ENCODE assay signal across 25 cellular contexts in the genomic region with DNA sequence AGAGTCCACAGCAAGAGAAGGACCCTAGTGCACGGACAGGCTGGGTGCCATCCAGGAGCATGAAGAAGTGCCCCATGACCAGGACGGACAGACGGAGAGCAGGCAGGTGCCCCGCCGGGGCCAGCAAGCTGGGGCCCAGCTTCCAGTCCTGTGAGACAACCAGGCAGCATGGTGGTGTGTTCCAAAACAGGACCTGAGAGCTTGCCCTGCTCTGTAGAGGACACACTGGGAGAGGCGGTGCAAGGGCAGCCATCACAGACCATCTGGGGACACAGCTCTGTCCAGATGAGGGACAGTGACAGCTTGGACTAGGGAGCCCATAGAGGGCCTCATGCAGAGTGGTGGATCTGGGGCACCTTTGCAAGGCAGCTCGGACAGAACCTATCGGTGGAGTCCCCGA.
"Had no signal": no experiment of that assay in that cellular context is flagged by ENCODE, and none has a peak within 500 bp of the region (broad histone marks: within the 10 kb centered on the region; RNA-seq: fewer than 3 reads in every experiment).

No MANE protein-coding gene starts in this region.

- H3K27ac Mint-ChIP-seq: activated CD8-positive, alpha-beta memory T cell treated with anti-CD3 and anti-CD28 coated beads, Interleukin-2, amount 10 ng/mL, durations not matched to agents 7 days and 5 days; activated CD8-positive, alpha-beta T cell treated with anti-CD3 and anti-CD28 coated beads for 36 hours; activated naive CD8-positive, alpha-beta T cell; mesothelial cell of epicardium; naive B cell; T-helper 17 cell had no signal

- H3K27me3 ChIP-seq: pancreas, tibial nerve had no signal

- H3K4me1 ChIP-seq: gastroesophageal sphincter, heart left ventricle, pancreas, prostate gland, tibial nerve had no signal

- H3K36me3 ChIP-seq: gastroesophageal sphincter, heart left ventricle, pancreas, prostate gland, tibial nerve had no signal

- H3K36me3 Mint-ChIP-seq: activated CD8-positive, alpha-beta memory T cell treated with anti-CD3 and anti-CD28 coated beads, Interleukin-2, amount 10 ng/mL, durations not matched to agents 7 days and 5 days; mesothelial cell of epicardium; naive B cell had no signal

- ATAC-seq: activated CD8-positive, alpha-beta memory T cell treated with anti-CD3 and anti-CD28 coated beads, Interleukin-2, amount 10 ng/mL, durations not matched to agents 7 days and 5 days; activated CD8-positive, alpha-beta T cell treated with anti-CD3 and anti-CD28 coated beads for 36 hours; gastroesophageal sphincter; heart left ventricle; left ventricle myocardium superior; pancreas; T-helper 17 cell had no signal

- H3K9me3 Mint-ChIP-seq: activated CD8-positive, alpha-beta T cell treated with anti-CD3 and anti-CD28 coated beads for 36 hours; mesothelial cell of epicardium; naive B cell; nephron progenitor cell had no signal

- DNase-seq: activated CD4-positive, alpha-beta T cell treated with anti-CD3 and anti-CD28 coated beads, Interleukin-2, amount 50 U/mL, for 1 hour; activated CD4-positive, CD25-positive, alpha-beta regulatory T cell treated with anti-CD3 and anti-CD28 coated beads, Interleukin-2, amount 50 U/mL, for 72 hours; activated CD8-positive, alpha-beta memory T cell treated with anti-CD3 and anti-CD28 coated beads, Interleukin-2, amount 10 ng/mL, durations not matched to agents 7 days and 5 days; activated CD8-positive, alpha-beta T cell treated with anti-CD3 and anti-CD28 coated beads for 36 hours; activated effector memory CD4-positive, alpha-beta T cell treated with Interleukin-2 at 50 U/mL for 16 hours; activated naive CD4-positive, alpha-beta T cell treated with Interleukin-2 at 50 U/mL for 16 hours; activated T-cell treated with anti-CD3 and anti-CD28 coated beads for 4 hours; anterior cingulate cortex; effector memory CD4-positive, alpha-beta T cell; heart left ventricle; left ventricle myocardium superior; mammary epithelial cell; naive B cell; nephron progenitor cell; pancreas; retina; stimulated activated CD4-positive, alpha-beta T cell treated with anti-CD3 and anti-CD28 coated beads, Interleukin-2, amount 100 ng/mL, for 48 hours; stimulated activated naive CD4-positive, alpha-beta T cell treated with Interleukin-2 at 50 U/mL for 16 hours; T-helper 17 cell; T1000 had no signal

- H3K4me1 Mint-ChIP-seq: activated CD8-positive, alpha-beta memory T cell treated with anti-CD3 and anti-CD28 coated beads, Interleukin-2, amount 10 ng/mL, durations not matched to agents 7 days and 5 days had no signal

- H3K9me3 ChIP-seq: gastroesophageal sphincter, heart left ventricle, pancreas, prostate gland had no signal

- H3K4me3 ChIP-seq: gastroesophageal sphincter, heart left ventricle, pancreas, prostate gland, tibial nerve had no signal

- H3K4me3 Mint-ChIP-seq: activated CD8-positive, alpha-beta memory T cell treated with anti-CD3 and anti-CD28 coated beads, Interleukin-2, amount 10 ng/mL, durations not matched to agents 7 days and 5 days; activated CD8-positive, alpha-beta T cell treated with anti-CD3 and anti-CD28 coated beads for 36 hours; activated naive CD8-positive, alpha-beta T cell; mesothelial cell of epicardium; nephron progenitor cell; T-helper 17 cell had no signal

- H3K27ac ChIP-seq: gastroesophageal sphincter, heart left ventricle, pancreas, prostate gland, tibial nerve had no signal
